ENCODE assay signal across 8 cellular contexts in the genomic region with DNA sequence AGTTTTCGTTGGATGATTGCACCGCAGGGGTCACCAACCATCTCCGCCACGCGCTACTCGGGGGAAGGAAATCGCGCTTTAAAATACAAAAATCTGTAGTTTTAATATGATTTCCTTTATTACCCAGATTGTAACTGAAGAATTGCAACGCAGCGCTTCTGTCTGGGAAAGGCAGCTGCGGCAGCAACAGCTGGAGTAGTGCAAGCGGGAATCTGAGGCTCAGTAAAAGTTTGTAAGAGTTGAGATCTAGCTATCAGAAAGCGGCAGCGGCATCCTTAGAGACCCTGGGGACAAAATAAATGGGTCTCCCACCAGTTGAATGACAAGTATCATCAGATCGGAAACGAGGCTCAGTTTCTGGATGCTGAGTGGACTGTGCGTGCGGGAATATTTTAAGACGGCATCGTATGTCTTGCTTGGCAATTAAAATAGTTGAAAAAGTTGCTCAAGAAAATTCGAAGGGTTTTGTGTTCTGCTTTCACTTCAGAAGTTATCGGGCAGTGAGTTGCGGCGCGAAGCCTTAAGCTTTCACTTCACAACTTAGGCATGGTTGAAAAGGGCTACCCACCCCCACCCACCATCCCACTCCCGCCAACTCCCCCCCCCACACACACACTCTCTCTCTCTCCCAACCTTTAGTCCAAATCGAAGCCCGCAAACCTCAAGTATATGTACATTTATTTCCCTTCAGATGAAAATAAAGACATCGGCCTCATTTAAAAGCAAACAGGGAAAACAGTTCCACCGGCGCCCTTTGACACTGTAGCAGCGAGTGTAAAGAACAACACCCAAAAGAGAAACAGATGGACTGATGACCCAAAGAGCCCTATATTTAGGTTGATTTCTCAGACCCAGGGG. TPM values are rescaled to one million over a fixed set of nuclear protein-coding genes. Genes with fewer than 3 reads are reported as not detected.
A peak's percentile ranks its signal among the peaks of the same experiment; 100 is the strongest.
DNase-seq lines count a peak whose midpoint lies in the region; ATAC-seq and TF ChIP-seq lines count a peak whose summit lies in the region.

No MANE protein-coding gene starts in this region.

- no peaks in the 10 kb centered on the region for H3K36me3 ChIP-seq in lower lobe of right lung
- no peaks in the 10 kb centered on the region for H3K36me3 ChIP-seq in upper lobe of left lung

- intact Hi-C loops in lower lobe of right lung (cut with DNase I) = loop anchor here (10.0 kb wide), 1 partner anchor 526 kb away; no protein-coding TSS in a partner anchor

- TF ChIP-seq EP300 in upper lobe of left lung (IDR thresholded peaks at IDR 0.05) = no peak

- 7 to 14% methylated on average over 32 of the region's 32 CpGs for WGBS in upper lobe of left lung, 2 donors

- H3K27ac ChIP-seq in lower lobe of right lung = peak overlapping the region; percentile 91
- peak overlapping the region; percentile 85 to 95 (median 88) for H3K27ac ChIP-seq in upper lobe of left lung

- H3K4me1 ChIP-seq in lower lobe of right lung (peaks cover 32% of the 10 kb centered on the region), upper lobe of left lung (peaks cover 5 to 59% (median 41%) of the 10 kb centered on the region in 4 donors)

- H3K4me3 ChIP-seq in cardiac fibroblast (replicated peaks in 1 of 2; ENCODE audit: low read depth in 2 of 2, low read length in 2 of 2) (peak overlapping the region; percentile 65 to 69), lower lobe of right lung (peak overlapping the region; percentile 81), upper lobe of left lung (peak overlapping the region; percentile 51 to 81 (median 55))

- H3K27me3 ChIP-seq in lower lobe of right lung (ENCODE audit: low read depth) (peaks cover 73% of the 10 kb centered on the region), upper lobe of left lung (peaks cover 0 to 21% (median 5%) of the 10 kb centered on the region in 4 donors)

- ATAC-seq in lower lobe of right lung (no peak), upper lobe of left lung (ENCODE audit: low FRiP score in 2 of 2) (no peak), GM18867 (IDR thresholded peaks at IDR 0.05; ENCODE audit: unreplicated experiment) (no peak), HG03097 (IDR thresholded peaks at IDR 0.05; ENCODE audit: low FRiP score, unreplicated experiment) (no peak)

- TF ChIP-seq POLR2A in upper lobe of left lung (IDR thresholded peaks at IDR 0.05) = no peak

- DNase-seq in stimulated activated CD4-positive, alpha-beta T cell treated with anti-CD3 and anti-CD28 coated beads, Interleukin-15, amount 100 ng/mL, for 24 hours = peak; percentile 23
- DNase-seq in stimulated activated CD4-positive, alpha-beta T cell treated with anti-CD3 and anti-CD28 coated beads, Interleukin-2, amount 100 ng/mL, for 48 hours = no peak
- peak; percentile 50 to 73 for DNase-seq in cardiac fibroblast (ENCODE audit: low read depth in 2 of 2)
- peak; percentile 48 for DNase-seq in lower lobe of right lung
- peak in 1 of 2 donors; percentile 49 for DNase-seq in upper lobe of left lung
- no peak for DNase-seq in NCI-H2171 treated with DMSO at 0.1 percent for 48 hours (lab: John Stamatoyannopoulos, UW)

- H3K9me3 ChIP-seq in lower lobe of right lung (no peaks in the 10 kb centered on the region), upper lobe of left lung (no peaks in the 10 kb centered on the region)

- TF ChIP-seq CTCF in cardiac fibroblast (IDR thresholded peaks at IDR 0.05; ENCODE audit: low read depth, low read length) (no peak), lower lobe of right lung (IDR thresholded peaks at IDR 0.05) (no peak), upper lobe of left lung (IDR thresholded peaks at IDR 0.05) (no peak)

RNA-seq across cellular contexts. Expression of a gene that starts 2.6 kb away (rescaled TPM):
- total RNA-seq in lower lobe of right lung = 92.4 TPM
- 100 to 1,000 TPM in 1 of 6 donors, 10 to 100 TPM in 5; 36.5 to 150 (median 82.3) TPM for total RNA-seq in upper lobe of left lung

Comparison
In these comparisons a context has a peak if more than half of its experiments do, and no peak if none do; other contexts are left out.
1. DNase-seq: peak in stimulated activated CD4-positive, alpha-beta T cell treated with anti-CD3 and anti-CD28 coated beads, Interleukin-15, amount 100 ng/mL, for 24 hours (single experiment), cardiac fibroblast (2 of 2) and lower lobe of right lung (single experiment); none in stimulated activated CD4-positive, alpha-beta T cell treated with anti-CD3 and anti-CD28 coated beads, Interleukin-2, amount 100 ng/mL, for 48 hours (0 of 2) and NCI-H2171 treated with DMSO at 0.1 percent for 48 hours (single experiment).
2. Peak in every context shown above with its lines, with median percentiles within 50 percentile points of each other: H3K4me3 ChIP-seq.